In the genomic region with DNA sequence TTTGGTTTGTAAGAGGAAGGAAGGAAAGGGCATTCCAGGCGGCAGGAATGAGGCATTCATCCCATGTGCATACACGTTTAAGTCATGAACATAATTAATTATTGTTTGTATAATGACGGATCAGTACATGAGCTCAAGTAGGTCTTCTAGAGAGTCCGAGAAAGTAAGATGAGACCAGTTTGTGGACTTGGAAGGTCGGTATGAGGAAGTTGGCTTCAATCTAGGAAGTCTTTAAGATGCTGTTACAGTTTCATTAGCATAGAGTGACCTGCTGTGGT, we compare ENCODE assay signal across 9 cellular contexts. TPM values are rescaled to one million over a fixed set of nuclear protein-coding genes. Genes with fewer than 3 reads are reported as not detected.
DNase-seq lines count a peak whose midpoint lies in the region; ATAC-seq, FAIRE-seq and TF ChIP-seq lines count a peak whose summit lies in the region.
"Had no signal": no experiment of that assay in that cellular context is flagged by ENCODE, and none has a peak within 500 bp of the region (broad histone marks: within the 10 kb centered on the region; RNA-seq: fewer than 3 reads in every experiment).

No MANE protein-coding gene starts in this region.

- peaks cover 46% of the 10 kb centered on the region for H3K4me1 Mint-ChIP-seq in activated CD8-positive, alpha-beta T cell treated with anti-CD3 and anti-CD28 coated beads for 36 hours (ENCODE audit: low read depth)

- intact Hi-C loops in activated CD8-positive, alpha-beta T cell treated with anti-CD3 and anti-CD28 coated beads for 36 hours (cut with micrococcal nuclease) = no loop called here
- intact Hi-C loops in posterior cingulate gyrus (cut with DNase I) = loop anchor here (10.0 kb wide), 1 partner anchor 122 kb away; no protein-coding TSS in a partner anchor

- H2AFZ ChIP-seq in keratinocyte (ENCODE audit: control insufficient read depth, low read length) = no peak overlapping the region

- H3K36me3 ChIP-seq in BLaER1 (peaks cover 15% of the 10 kb centered on the region), keratinocyte (ENCODE audit: control insufficient read depth in 2 of 2, extremely low read depth in 1 of 2, insufficient read depth in 2 of 2, low read length in 2 of 2) (peaks cover 0 to 10% of the 10 kb centered on the region in 2 experiments)

- CTCF ChIA-PET in activated CD8-positive, alpha-beta T cell treated with anti-CD3 and anti-CD28 coated beads for 36 hours (lab: Charles Lee) = interaction anchor here (1.0 to 1.4 kb wide), 4 partner anchors 22 to 472 kb away, joined by 3 to 5 read pairs (median 4); no protein-coding TSS in a partner anchor

- H3K79me2 ChIP-seq in keratinocyte (ENCODE audit: control insufficient read depth, insufficient read depth, low read length) = peaks cover 89% of the 10 kb centered on the region

- H3K27me3 ChIP-seq in BLaER1 = no peaks in the 10 kb centered on the region
- no peaks in the 10 kb centered on the region for H3K27me3 ChIP-seq in keratinocyte (ENCODE audit: control insufficient read depth, extremely low read depth, insufficient read depth, low read length)

- peaks cover 36% of the 10 kb centered on the region for H3K36me3 Mint-ChIP-seq in activated CD8-positive, alpha-beta T cell treated with anti-CD3 and anti-CD28 coated beads for 36 hours (ENCODE audit: low read depth)

- peak overlapping the region; percentile 92 for H3K27ac Mint-ChIP-seq in activated CD8-positive, alpha-beta T cell treated with anti-CD3 and anti-CD28 coated beads for 36 hours

- H3K9me3 Mint-ChIP-seq in activated CD8-positive, alpha-beta T cell treated with anti-CD3 and anti-CD28 coated beads for 36 hours = no peaks in the 10 kb centered on the region

- no peaks in the 10 kb centered on the region for H3K27me3 Mint-ChIP-seq in activated CD8-positive, alpha-beta T cell treated with anti-CD3 and anti-CD28 coated beads for 36 hours

- H3K4me3 ChIP-seq in BLaER1 (peak overlapping the region; percentile 94), HFF-Myc (replicated peaks; ENCODE audit: low read depth, low read length) (peak overlapping the region; percentile 96), keratinocyte (ENCODE audit: control insufficient read depth in 2 of 3, extremely low read depth in 1 of 3, insufficient read depth in 2 of 3, low read depth in 1 of 3, low read length in 3 of 3) (peak overlapping the region in 1 of 3 experiments; percentile 97)

- peak overlapping the region; percentile 88 for H3K4me3 Mint-ChIP-seq in activated CD8-positive, alpha-beta T cell treated with anti-CD3 and anti-CD28 coated beads for 36 hours

- no peak overlapping the region for H3K27ac ChIP-seq in BLaER1
- H3K27ac ChIP-seq in keratinocyte (ENCODE audit: control insufficient read depth, insufficient read depth, low read length) = peak overlapping the region; percentile 98

- no peak for DNase-seq in HFF-Myc (ENCODE audit: extremely low read depth, low read depth)
- no peak for DNase-seq in activated CD8-positive, alpha-beta T cell treated with anti-CD3 and anti-CD28 coated beads for 36 hours
- no peak for DNase-seq in keratinocyte (ENCODE audit: low read depth, low spot score)
- no peak for DNase-seq in posterior cingulate gyrus
- no peak for DNase-seq in H54 (ENCODE audit: insufficient read length, low spot score)
- DNase-seq in epidermal melanocyte (ENCODE audit: insufficient read length, low spot score) = no peak
- DNase-seq: H7 had no signal

- FAIRE-seq in keratinocyte (lab: Jason Lieb, UNC) (no peak), H54 (lab: Jason Lieb, UNC) (no peak)

- peaks cover 68% of the 10 kb centered on the region for H4K20me1 ChIP-seq in BLaER1
- peaks cover 13% of the 10 kb centered on the region for H4K20me1 ChIP-seq in keratinocyte (ENCODE audit: control insufficient read depth, extremely low read depth, insufficient read depth, low read length)

- H3K4me1 ChIP-seq in BLaER1 = peaks cover 40% of the 10 kb centered on the region
- H3K4me1 ChIP-seq in keratinocyte (ENCODE audit: control insufficient read depth, extremely low read depth, insufficient read depth, low read length) = peaks cover 26% of the 10 kb centered on the region

- TF ChIP-seq CTCF in HFF-Myc (IDR thresholded peaks at IDR 0.05; ENCODE audit: low read depth, low read length, missing control alignments) (no peak), keratinocyte (optimal IDR thresholded peaks at IDR 0.05 in 1 of 3, IDR thresholded peaks at IDR 0.05 in 1 of 3, conservative IDR thresholded peaks at IDR 0.05 in 1 of 3; ENCODE audit: extremely low read depth in 1 of 3, insufficient read depth in 2 of 3, low read length in 3 of 3) (peak in 2 of 3 experiments; percentile 10 to 40)
- TF ChIP-seq CTCF in activated CD8-positive, alpha-beta T cell treated with anti-CD3 and anti-CD28 coated beads for 36 hours (IDR thresholded peaks at IDR 0.05) = no peak

- no peak for ATAC-seq in activated CD8-positive, alpha-beta T cell treated with anti-CD3 and anti-CD28 coated beads for 36 hours
- ATAC-seq in GM21367 (IDR thresholded peaks at IDR 0.05; ENCODE audit: unreplicated experiment) = no peak

- H3K9me3 ChIP-seq in BLaER1 = no peaks in the 10 kb centered on the region
- H3K9me3 ChIP-seq in keratinocyte (ENCODE audit: control insufficient read depth, low read depth, low read length) = no peaks in the 10 kb centered on the region

- peak overlapping the region; percentile 38; the same call in 1 of the 2 replicates for H3K9ac ChIP-seq in BLaER1
- peak overlapping the region; percentile 24 for H3K9ac ChIP-seq in keratinocyte (ENCODE audit: control insufficient read depth, extremely low read depth, insufficient read depth, low read length)

- POLR2A ChIA-PET in activated CD8-positive, alpha-beta T cell treated with anti-CD3 and anti-CD28 coated beads for 36 hours (lab: Charles Lee) = interaction anchor here (0.7 to 4.3 kb wide), 3 partner anchors 12 to 97 kb away, joined by 3 to 21 read pairs (median 4); no protein-coding TSS in a partner anchor

- dilution Hi-C loops in keratinocyte (cut with MboI; ENCODE audit: extremely low pct_ligation_motif_present, low sequenced_read_pairs) = no loop called here

- TF ChIP-seq POLR2A in H54 (IDR thresholded peaks at IDR 0.05; ENCODE audit: low read depth, low read length) = no peak

- H3K4me2 ChIP-seq in BLaER1 = peak overlapping the region; percentile 95
- H3K4me2 ChIP-seq in keratinocyte (ENCODE audit: control insufficient read depth, extremely low read depth, insufficient read depth, low read depth, low read length) = peak overlapping the region; percentile 98

- peaks cover 3% of the 10 kb centered on the region for H3K9me1 ChIP-seq in keratinocyte (ENCODE audit: control insufficient read depth, extremely low read depth, insufficient read depth, low read length)

RNA-seq across cellular contexts. Expression of gene GTF3C4, which starts 2.1 kb away (rescaled TPM):
- 10 to 100 TPM; 16.2 to 16.4 TPM for total RNA-seq in activated CD8-positive, alpha-beta T cell treated with anti-CD3 and anti-CD28 coated beads for 36 hours
- 5.2 to 7.7 TPM (median 6.6 TPM) in 3 replicates for polyA plus RNA-seq in keratinocyte
- 2.2 TPM for polyA plus RNA-seq in keratinocyte (2011; ENCODE audit: low read depth)
- 4.5 and 6.7 TPM in 2 replicates for polyA plus RNA-seq in keratinocyte (2011; cell fraction: cytosol; rRNA removed)
- 7.4 and 8.8 TPM in 2 replicates for polyA plus RNA-seq in keratinocyte (2011; cell fraction: nucleus; rRNA removed)
- polyA plus RNA-seq in keratinocyte (2012; ENCODE audit: low replicate concordance) = 6.7 and 12.5 TPM in 2 replicates
- polyA minus RNA-seq in keratinocyte = 7.4 to 13.8 TPM (median 12.5 TPM) in 3 replicates
- 9.0 TPM for polyA minus RNA-seq in keratinocyte (2011; cell fraction: cytosol; rRNA and poly(A)+ RNA removed)
- 8.7 and 17.3 TPM in 2 replicates for polyA minus RNA-seq in keratinocyte (2011; cell fraction: nucleus; rRNA and poly(A)+ RNA removed)

RNA-seq across cellular contexts. Expression of gene DDX31, which starts 2.6 kb away (rescaled TPM):
- 10 to 100 TPM; 20.9 to 22.8 TPM for total RNA-seq in activated CD8-positive, alpha-beta T cell treated with anti-CD3 and anti-CD28 coated beads for 36 hours
- 18.8 to 25.2 TPM (median 21.0 TPM) in 3 replicates for polyA plus RNA-seq in keratinocyte
- polyA plus RNA-seq in keratinocyte (2011; ENCODE audit: low read depth) = 6.1 TPM
- polyA plus RNA-seq in keratinocyte (2011; cell fraction: cytosol; rRNA removed) = 13.8 and 18.7 TPM in 2 replicates
- polyA plus RNA-seq in keratinocyte (2011; cell fraction: nucleus; rRNA removed) = 32.8 and 33.9 TPM in 2 replicates
- 15.6 and 18.5 TPM in 2 replicates for polyA plus RNA-seq in keratinocyte (2012; ENCODE audit: low replicate concordance)
- polyA minus RNA-seq in keratinocyte = 18.0 to 25.9 TPM (median 24.5 TPM) in 3 replicates
- 21.1 TPM for polyA minus RNA-seq in keratinocyte (2011; cell fraction: cytosol; rRNA and poly(A)+ RNA removed)
- 22.9 and 34.7 TPM in 2 replicates for polyA minus RNA-seq in keratinocyte (2011; cell fraction: nucleus; rRNA and poly(A)+ RNA removed)

Comparison
In these comparisons a context has a peak if more than half of its experiments do, and no peak if none do; other contexts are left out.
1. CTCF ChIP-seq: peak in keratinocyte (2 of 3); none in HFF-Myc (single experiment) and activated CD8-positive, alpha-beta T cell treated with anti-CD3 and anti-CD28 coated beads for 36 hours (single experiment).